ENCODE assay signal across 16 cellular contexts in genomic region chr21:44463716-44464115, GRCh38. TPM values are rescaled to one million over a fixed set of nuclear protein-coding genes. Genes with fewer than 3 reads are reported as not detected.
DNase-seq lines count a peak whose midpoint lies in the region; ATAC-seq and TF ChIP-seq lines count a peak whose summit lies in the region.
"Had no signal": no experiment of that assay in that cellular context is flagged by ENCODE, and none has a peak within 500 bp of the region (broad histone marks: within the 10 kb centered on the region; RNA-seq: fewer than 3 reads in every experiment).

No MANE protein-coding gene starts in this region.

- H2BK5ac ChIP-seq in mesendoderm (ENCODE audit: low read length) = no peak overlapping the region

- H3K27me3 ChIP-seq in mesendoderm (ENCODE audit: insufficient read depth, low read length, poor library complexity) (no peaks in the 10 kb centered on the region), esophagus muscularis mucosa (no peaks in the 10 kb centered on the region)

- H3K36me3 Mint-ChIP-seq in brain = peaks cover 1% of the 10 kb centered on the region
- H3K36me3 Mint-ChIP-seq in stimulated activated naive B cell treated with anti-CD40 and anti-IgM and Interleukin-4, amounts not matched to agents 10 μg/mL and 1 μg/mL and 100 μg/mL, for 72 hours = no peaks in the 10 kb centered on the region
- H3K36me3 Mint-ChIP-seq: CD4-positive, CD25-positive, alpha-beta regulatory T cell had no signal

- no peak for ATAC-seq in sciatic nerve
- ATAC-seq in stimulated activated naive B cell treated with anti-CD40 and anti-IgM and Interleukin-4, amounts not matched to agents 10 μg/mL and 1 μg/mL and 100 μg/mL, for 72 hours (replicated peaks) = no peak

- no peak overlapping the region for H3K4me2 ChIP-seq in mesendoderm (ENCODE audit: low read length)

- no peaks in the 10 kb centered on the region for H3K9me3 Mint-ChIP-seq in brain
- H3K9me3 Mint-ChIP-seq in stimulated activated naive B cell treated with anti-CD40 and anti-IgM and Interleukin-4, amounts not matched to agents 10 μg/mL and 1 μg/mL and 100 μg/mL, for 72 hours = no peaks in the 10 kb centered on the region

- in situ Hi-C loops in G401 (cut with HindIII; ENCODE audit: low sequenced_read_pairs) = no loop called here

- TF ChIP-seq EP300 in esophagus muscularis mucosa (IDR thresholded peaks at IDR 0.05) = no peak

- no peaks in the 10 kb centered on the region for H3K79me2 ChIP-seq in mesendoderm (ENCODE audit: control insufficient read depth, insufficient read depth, low read length)

- H2BK15ac ChIP-seq in mesendoderm (replicated peaks; ENCODE audit: low read depth) = no peak overlapping the region

- no peak overlapping the region for H3K9ac ChIP-seq in mesendoderm (ENCODE audit: low read length)

- H3K18ac ChIP-seq in mesendoderm (ENCODE audit: low read length) = no peak overlapping the region

- peak overlapping the region in 1 of 5 experiments; percentile 1 for H3K4me3 Mint-ChIP-seq in brain
- H3K4me3 Mint-ChIP-seq in stimulated activated naive B cell treated with anti-CD40 and anti-IgM and Interleukin-4, amounts not matched to agents 10 μg/mL and 1 μg/mL and 100 μg/mL, for 72 hours = no peak overlapping the region

- H3K23ac ChIP-seq in mesendoderm (ENCODE audit: low read length) = peak overlapping the region; percentile 11

- no peak overlapping the region for H3K4ac ChIP-seq in mesendoderm (ENCODE audit: low read depth, low read length)

- H3K27ac ChIP-seq in mesendoderm (ENCODE audit: low read depth, low read length) (no peak overlapping the region), esophagus muscularis mucosa (replicated peaks in 1 of 4) (no peak overlapping the region)

- H3K9me3 ChIP-seq in esophagus muscularis mucosa = no peaks in the 10 kb centered on the region

- H2BK120ac ChIP-seq in mesendoderm (ENCODE audit: low read depth, low read length) = no peak overlapping the region

- H4K5ac ChIP-seq in mesendoderm (ENCODE audit: low read length) = no peak overlapping the region

- no peaks in the 10 kb centered on the region for H3K27me3 Mint-ChIP-seq in brain
- H3K27me3 Mint-ChIP-seq in stimulated activated naive B cell treated with anti-CD40 and anti-IgM and Interleukin-4, amounts not matched to agents 10 μg/mL and 1 μg/mL and 100 μg/mL, for 72 hours = no peaks in the 10 kb centered on the region
- H3K27me3 Mint-ChIP-seq: CD4-positive, CD25-positive, alpha-beta regulatory T cell had no signal

- H3K27ac Mint-ChIP-seq in brain = peak overlapping the region in 4 of 5 experiments; percentile 35 to 83 (median 63)
- H3K27ac Mint-ChIP-seq in stimulated activated naive B cell treated with anti-CD40 and anti-IgM and Interleukin-4, amounts not matched to agents 10 μg/mL and 1 μg/mL and 100 μg/mL, for 72 hours = no peak overlapping the region

- TF ChIP-seq CTCF in brain (conservative IDR thresholded peaks at IDR 0.05) (no peak), esophagus muscularis mucosa (IDR thresholded peaks at IDR 0.05) (no peak)

- H2AK5ac ChIP-seq in mesendoderm (ENCODE audit: low read length) = no peak overlapping the region

- no peak for TF ChIP-seq POLR2A in esophagus muscularis mucosa (IDR thresholded peaks at IDR 0.05; ENCODE audit: low read depth)

- peaks cover 1% of the 10 kb centered on the region for H3K79me1 ChIP-seq in mesendoderm (ENCODE audit: low read length)

- H3K56ac ChIP-seq in mesendoderm (ENCODE audit: low read length) = no peak overlapping the region

- peaks cover 12% of the 10 kb centered on the region for H3K4me1 Mint-ChIP-seq in brain
- peaks cover 0 to 2% of the 10 kb centered on the region in 2 donors for H3K4me1 Mint-ChIP-seq in stimulated activated naive B cell treated with anti-CD40 and anti-IgM and Interleukin-4, amounts not matched to agents 10 μg/mL and 1 μg/mL and 100 μg/mL, for 72 hours
- H3K4me1 Mint-ChIP-seq: CD4-positive, CD25-positive, alpha-beta regulatory T cell had no signal

- H3K4me1 ChIP-seq in mesendoderm (ENCODE audit: control insufficient read depth, low read depth, low read length) (no peaks in the 10 kb centered on the region), esophagus muscularis mucosa (peaks cover 0 to 5% (median 0%) of the 10 kb centered on the region in 4 donors)

- DNase-seq in G401 (ENCODE audit: low spot score) (peak; percentile 52), mesendoderm (no peak), sciatic nerve (ENCODE audit: low spot score) (peak; percentile 55), esophagus muscularis mucosa (ENCODE audit: extremely low spot score) (no peak)
- no peak for DNase-seq in stimulated activated naive B cell treated with anti-CD40 and anti-IgM and Interleukin-4, amounts not matched to agents 10 μg/mL and 1 μg/mL and 100 μg/mL, for 72 hours
- no peak for DNase-seq in stimulated activated CD4-positive, alpha-beta T cell treated with anti-CD3 and anti-CD28 coated beads, Interleukin-4, amount 100 ng/mL, for 24 hours
- DNase-seq: AML-193; Calu3; CD4-positive, CD25-positive, alpha-beta regulatory T cell; DMS79; GDM1; KBM-7; NCI-H2107; NCI-H345; NCI-H69 had no signal

- no CpG with 5 or more reads among the region's 28 CpGs for WGBS in mesendoderm (ENCODE audit: extremely low coverage, insufficient coverage, low lambda C conversion rate)
- 53% methylated on average over 28 of the region's 28 CpGs for WGBS in esophagus muscularis mucosa

- H3K4me3 ChIP-seq in mesendoderm (ENCODE audit: low read length) (no peak overlapping the region), esophagus muscularis mucosa (peak overlapping the region in 1 of 4 donors; percentile 16)

- intact Hi-C loops in sciatic nerve (cut with DNase I) (no loop called here), esophagus muscularis mucosa (cut with DNase I) (no loop called here)

- H3K36me3 ChIP-seq in mesendoderm (ENCODE audit: control insufficient read depth, insufficient read depth, low read length) (no peaks in the 10 kb centered on the region), esophagus muscularis mucosa (peaks cover 0 to 7% (median 3%) of the 10 kb centered on the region in 4 donors)

- H4K8ac ChIP-seq in mesendoderm (ENCODE audit: low read depth, low read length) = no peak overlapping the region

RNA-seq across cellular contexts. Expression of gene LRRC3, which starts 8.4 kb away (rescaled TPM):
- 0.55 and 2.3 TPM in 2 replicates for total RNA-seq in G401 (2014; rRNA removed; shearing (Covaris generic))
- polyA plus RNA-seq in brain (ENCODE audit: insufficient read depth, low read depth, low replicate concordance) = 9.3 TPM
- polyA plus RNA-seq in mesendoderm (2013, experiment 1 of 2) = 6.9 TPM
- polyA plus RNA-seq in mesendoderm (2013, experiment 2 of 2) = 7.0 TPM
- total RNA-seq in sciatic nerve = 6.8 TPM
- 1 to 10 TPM; 3.3 to 6.6 (median 5.3) TPM for total RNA-seq in esophagus muscularis mucosa

Comparison
In these comparisons a context has a peak if more than half of its experiments do, and no peak if none do; other contexts are left out.
1. DNase-seq: peak in G401 (single experiment) and sciatic nerve (single experiment); none in mesendoderm (single experiment), esophagus muscularis mucosa (single experiment), stimulated activated naive B cell treated with anti-CD40 and anti-IgM and Interleukin-4, amounts not matched to agents 10 μg/mL and 1 μg/mL and 100 μg/mL, for 72 hours (single experiment) and stimulated activated CD4-positive, alpha-beta T cell treated with anti-CD3 and anti-CD28 coated beads, Interleukin-4, amount 100 ng/mL, for 24 hours (single experiment).